8 cellular contexts compared by ENCODE assay signal in the genomic region with DNA sequence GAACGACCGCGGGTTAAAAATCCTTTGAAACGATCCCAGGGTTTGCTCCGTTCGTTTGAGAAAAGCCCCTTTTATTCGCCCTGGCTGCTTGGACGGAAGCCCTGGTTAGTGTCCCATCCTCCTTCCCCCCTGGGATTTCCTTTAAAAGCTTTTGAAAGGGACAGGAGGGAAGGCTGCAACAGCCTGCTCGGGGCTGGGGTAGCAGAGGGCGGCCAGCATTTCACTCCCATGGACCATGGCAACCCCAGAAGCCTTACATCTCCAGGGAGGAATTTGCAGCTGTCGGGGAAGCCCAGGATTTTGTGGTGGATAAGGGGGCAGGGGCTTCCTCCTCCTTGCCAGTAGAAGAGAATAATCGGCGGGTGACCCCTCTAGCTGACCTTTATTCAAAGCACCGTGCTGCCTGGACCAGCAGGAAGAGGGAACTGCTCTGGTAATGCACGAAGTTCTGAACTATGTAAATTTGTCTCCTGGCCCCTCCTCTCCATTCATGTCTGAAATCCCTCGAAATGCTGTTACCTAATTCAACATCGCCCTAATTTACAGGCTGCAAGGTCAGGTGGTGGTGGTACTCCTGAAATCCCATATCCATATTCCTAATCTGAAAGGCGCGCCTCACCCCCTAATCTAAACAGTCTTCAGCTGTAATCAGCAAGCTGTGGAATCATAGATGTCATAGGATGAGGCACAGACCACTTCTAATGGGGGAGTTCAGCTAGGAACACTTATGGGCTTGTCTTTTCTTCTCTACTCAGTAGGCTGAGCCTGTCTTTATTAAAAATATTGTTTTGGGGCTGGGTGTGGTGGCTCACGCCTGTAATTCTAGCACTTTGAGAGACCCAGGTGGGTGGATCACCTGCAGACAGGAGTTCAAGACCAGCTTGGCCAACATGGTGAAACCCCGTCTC. TPM values are rescaled to one million over a fixed set of nuclear protein-coding genes. Genes with fewer than 3 reads are reported as not detected.
A peak's percentile ranks its signal among the peaks of the same experiment; 100 is the strongest.
DNase-seq lines count a peak whose midpoint lies in the region; ATAC-seq lines count a peak whose summit lies in the region.

No MANE protein-coding gene starts in this region.

- DNase-seq in T-helper 1 cell: no peak
- peak; percentile 46 for DNase-seq in NCI-H2227 (lab: John Stamatoyannopoulos, UW; ENCODE audit: unreplicated experiment)
- peak; percentile 32 for DNase-seq in amniotic epithelial cell (ENCODE audit: low read depth)
- DNase-seq in sciatic nerve (ENCODE audit: low spot score): peak; percentile 62
- DNase-seq in GF-D8 (lab: John Stamatoyannopoulos, UW): no peak

- H3K4me3 ChIP-seq in iPS-11a (ENCODE audit: low read depth, low read length): peak overlapping the region; percentile 49

- no peaks in the 10 kb centered on the region for H3K9me3 Mint-ChIP-seq in T-helper 1 cell treated with Interleukin-12 subunit alpha and Interleukin-12 subunit beta and Interleukin-4 antibody, amounts not matched to agents 30 μg/mL and 1 μg/mL, for 36 hours

- H3K4me3 Mint-ChIP-seq in T-helper 1 cell treated with Interleukin-12 subunit alpha and Interleukin-12 subunit beta and Interleukin-4 antibody, amounts not matched to agents 30 μg/mL and 1 μg/mL, for 36 hours: peak overlapping the region; percentile 88

- peaks cover 22% of the 10 kb centered on the region for H3K4me1 Mint-ChIP-seq in T-helper 1 cell treated with Interleukin-12 subunit alpha and Interleukin-12 subunit beta and Interleukin-4 antibody, amounts not matched to agents 30 μg/mL and 1 μg/mL, for 36 hours (ENCODE audit: low read depth)

- H3K36me3 Mint-ChIP-seq in T-helper 1 cell treated with Interleukin-12 subunit alpha and Interleukin-12 subunit beta and Interleukin-4 antibody, amounts not matched to agents 30 μg/mL and 1 μg/mL, for 36 hours (ENCODE audit: low read depth): peaks cover 2% of the 10 kb centered on the region

- peak overlapping the region; percentile 90 for H3K27ac Mint-ChIP-seq in T-helper 1 cell treated with Interleukin-12 subunit alpha and Interleukin-12 subunit beta and Interleukin-4 antibody, amounts not matched to agents 30 μg/mL and 1 μg/mL, for 36 hours

- ATAC-seq in sciatic nerve (peak; percentile 40), HG02588 (IDR thresholded peaks at IDR 0.05; ENCODE audit: unreplicated experiment) (no peak)

- intact Hi-C loops in sciatic nerve (cut with DNase I): no loop called here

- H3K27me3 Mint-ChIP-seq in T-helper 1 cell treated with Interleukin-12 subunit alpha and Interleukin-12 subunit beta and Interleukin-4 antibody, amounts not matched to agents 30 μg/mL and 1 μg/mL, for 36 hours (ENCODE audit: low read depth): no peaks in the 10 kb centered on the region

RNA-seq across cellular contexts. Expression of a gene that starts 1.0 kb away (rescaled TPM):
- 114 TPM for total RNA-seq in sciatic nerve

Comparison
In these comparisons a context has a peak if more than half of its experiments do, and no peak if none do; other contexts are left out.
1. DNase-seq: peak in NCI-H2227 (single experiment), amniotic epithelial cell (single experiment) and sciatic nerve (single experiment); none in T-helper 1 cell (0 of 5) and GF-D8 (single experiment).